In the genomic region with DNA sequence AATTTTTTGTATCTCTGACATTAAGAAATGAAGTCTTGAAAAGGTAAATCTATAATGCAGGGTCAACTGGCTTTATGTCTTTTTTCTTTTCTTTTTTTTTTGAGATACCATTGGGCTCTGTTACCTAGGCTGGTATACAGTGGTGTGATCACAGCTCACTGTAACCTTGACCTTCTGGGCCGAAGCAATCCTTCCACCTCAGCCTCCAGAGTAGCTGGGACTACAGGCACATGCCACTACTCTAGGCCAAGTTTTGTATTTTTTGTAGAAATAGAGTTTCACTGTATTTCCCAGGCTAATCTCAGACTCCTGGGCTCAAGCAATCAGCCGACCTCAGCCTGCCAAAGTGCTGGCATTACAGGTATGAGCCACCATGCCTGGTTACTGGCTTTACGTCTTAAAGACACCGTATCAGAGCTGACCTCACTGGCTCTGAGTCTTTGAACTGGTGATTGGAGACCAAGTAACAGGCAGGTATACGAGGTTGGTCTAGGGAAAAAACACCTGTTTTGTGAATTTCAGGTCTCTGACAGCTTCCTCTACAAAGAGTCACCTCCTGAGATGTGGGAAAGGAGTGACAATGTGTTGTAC, we compare ENCODE assay signal across 1 cellular context.
TF ChIP-seq lines count a peak whose summit lies in the region.

No MANE protein-coding gene starts in this region.

TF ChIP-seq in HepG2, 621 proteins besides CTCF, POLR2A, EP300 and RAD21 (continued from another document and continues in another):
- TF ChIP-seq, protein P1, sequence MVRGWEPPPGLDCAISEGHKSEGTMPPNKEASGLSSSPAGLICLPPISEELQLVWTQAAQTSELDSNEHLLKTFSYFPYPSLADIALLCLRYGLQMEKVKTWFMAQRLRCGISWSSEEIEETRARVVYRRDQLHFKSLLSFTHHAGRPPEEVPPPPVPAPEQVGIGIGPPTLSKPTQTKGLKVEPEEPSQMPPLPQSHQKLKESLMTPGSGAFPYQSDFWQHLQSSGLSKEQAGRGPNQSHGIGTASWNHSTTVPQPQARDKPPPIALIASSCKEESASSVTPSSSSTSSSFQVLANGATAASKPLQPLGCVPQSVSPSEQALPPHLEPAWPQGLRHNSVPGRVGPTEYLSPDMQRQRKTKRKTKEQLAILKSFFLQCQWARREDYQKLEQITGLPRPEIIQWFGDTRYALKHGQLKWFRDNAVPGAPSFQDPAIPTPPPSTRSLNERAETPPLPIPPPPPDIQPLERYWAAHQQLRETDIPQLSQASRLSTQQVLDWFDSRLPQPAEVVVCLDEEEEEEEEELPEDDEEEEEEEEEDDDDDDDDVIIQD (CRISPR knock-in tag; IDR thresholded peaks at IDR 0.05; ENCODE audit: low read depth): no peak
- TF ChIP-seq POGZ (CRISPR knock-in tag; IDR thresholded peaks at IDR 0.05) (0 out of 2 replicates have a peak, but pooled peaks have one; percentile 23), ZNF781 (CRISPR knock-in tag; IDR thresholded peaks at IDR 0.05; ENCODE audit: borderline replicate concordance, not compliant biosample characterization) (no peak), ZMYM3 (CRISPR knock-in tag; IDR thresholded peaks at IDR 0.05) (no peak), MIER3 (CRISPR knock-in tag; IDR thresholded peaks at IDR 0.05; ENCODE audit: borderline replicate concordance) (no peak; the same call in 1 of the 2 replicates), FOXJ3 (CRISPR knock-in tag; IDR thresholded peaks at IDR 0.05; ENCODE audit: borderline replicate concordance) (no peak), CHD4 (IDR thresholded peaks at IDR 0.05; ENCODE audit: borderline replicate concordance, low read length) (peak; percentile 81; the same call in 1 of the 2 replicates), RXRB (CRISPR knock-in tag; IDR thresholded peaks at IDR 0.05; ENCODE audit: borderline replicate concordance) (no peak), ZNF367 (CRISPR knock-in tag; IDR thresholded peaks at IDR 0.05; ENCODE audit: borderline replicate concordance) (no peak), ZNF510 (CRISPR knock-in tag; IDR thresholded peaks at IDR 0.05; ENCODE audit: low read depth) (no peak), SMC3 (IDR thresholded peaks at IDR 0.05; ENCODE audit: low read length) (no peak), ZBTB46 (CRISPR knock-in tag; IDR thresholded peaks at IDR 0.05; ENCODE audit: borderline replicate concordance) (no peak), ZNF503 (CRISPR knock-in tag; IDR thresholded peaks at IDR 0.05) (0 out of 2 replicates have a peak, but pooled peaks have one; percentile 1), NCOR1 (IDR thresholded peaks at IDR 0.05; ENCODE audit: borderline replicate concordance, low read length) (0 out of 2 replicates have a peak, but pooled peaks have one; percentile 4), ZNF280D (CRISPR knock-in tag; IDR thresholded peaks at IDR 0.05) (no peak), ATAD3A (CRISPR knock-in tag; IDR thresholded peaks at IDR 0.05) (no peak), SNAPC2 (CRISPR knock-in tag; IDR thresholded peaks at IDR 0.05) (no peak), MAZ (IDR thresholded peaks at IDR 0.05; ENCODE audit: borderline replicate concordance, low read depth, low read length) (no peak), MAZ (CRISPR knock-in tag; IDR thresholded peaks at IDR 0.05; ENCODE audit: low read depth) (peak; percentile 38; the same call in 1 of the 2 replicates), HOXA3 (CRISPR knock-in tag; IDR thresholded peaks at IDR 0.05) (peak; percentile 17; the same call in 1 of the 2 replicates), HDAC2 (CRISPR knock-in tag; IDR thresholded peaks at IDR 0.05) (no peak), ZNF382 (CRISPR knock-in tag; IDR thresholded peaks at IDR 0.05; ENCODE audit: borderline replicate concordance) (no peak), ZGPAT (CRISPR knock-in tag; IDR thresholded peaks at IDR 0.05) (no peak), ZNF770 (CRISPR knock-in tag; IDR thresholded peaks at IDR 0.05) (peak; percentile 84), TBX2 (CRISPR knock-in tag; IDR thresholded peaks at IDR 0.05; ENCODE audit: borderline replicate concordance) (0 out of 2 replicates have a peak, but pooled peaks have one; percentile 54), ATF6 (CRISPR knock-in tag; conservative IDR thresholded peaks at IDR 0.05) (no peak), ZFP1 (CRISPR knock-in tag; IDR thresholded peaks at IDR 0.05) (0 out of 2 replicates have a peak, but pooled peaks have one; percentile 6), ZSCAN30 (CRISPR knock-in tag; IDR thresholded peaks at IDR 0.05) (no peak), NR2F6 (IDR thresholded peaks at IDR 0.05) (peak; percentile 62), NR2F6 (CRISPR knock-in tag; IDR thresholded peaks at IDR 0.05) (peak; percentile 67), FOXC1 (CRISPR knock-in tag; IDR thresholded peaks at IDR 0.05; ENCODE audit: borderline replicate concordance) (no peak), CREM (IDR thresholded peaks at IDR 0.05) (peak; percentile 3; the same call in 1 of the 2 replicates), CREM (CRISPR knock-in tag; IDR thresholded peaks at IDR 0.05) (no peak), ZFP36 (IDR thresholded peaks at IDR 0.05; ENCODE audit: borderline replicate concordance, low read depth, low read length, partially characterized antibody) (no peak), KAT8 (CRISPR knock-in tag; IDR thresholded peaks at IDR 0.05) (0 out of 2 replicates have a peak, but pooled peaks have one; percentile 12)
- TF ChIP-seq, protein P2, sequence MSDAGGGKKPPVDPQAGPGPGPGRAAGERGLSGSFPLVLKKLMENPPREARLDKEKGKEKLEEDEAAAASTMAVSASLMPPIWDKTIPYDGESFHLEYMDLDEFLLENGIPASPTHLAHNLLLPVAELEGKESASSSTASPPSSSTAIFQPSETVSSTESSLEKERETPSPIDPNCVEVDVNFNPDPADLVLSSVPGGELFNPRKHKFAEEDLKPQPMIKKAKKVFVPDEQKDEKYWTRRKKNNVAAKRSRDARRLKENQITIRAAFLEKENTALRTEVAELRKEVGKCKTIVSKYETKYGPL (CRISPR knock-in tag; IDR thresholded peaks at IDR 0.05): no peak
- TF ChIP-seq, protein P3, sequence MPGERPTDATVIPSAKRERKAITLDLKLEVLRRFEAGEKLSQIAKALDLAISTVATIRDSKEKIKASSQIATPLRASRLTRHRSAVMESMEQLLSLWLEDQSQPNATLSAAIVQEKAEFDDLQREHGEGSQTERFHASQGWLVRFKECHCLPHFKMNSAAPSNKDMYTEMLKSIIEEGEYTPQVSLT (CRISPR knock-in tag; IDR thresholded peaks at IDR 0.05; ENCODE audit: borderline replicate concordance, low read depth): no peak
- TF ChIP-seq, protein P4, sequence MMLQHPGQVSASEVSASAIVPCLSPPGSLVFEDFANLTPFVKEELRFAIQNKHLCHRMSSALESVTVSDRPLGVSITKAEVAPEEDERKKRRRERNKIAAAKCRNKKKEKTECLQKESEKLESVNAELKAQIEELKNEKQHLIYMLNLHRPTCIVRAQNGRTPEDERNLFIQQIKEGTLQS (CRISPR knock-in tag; IDR thresholded peaks at IDR 0.05): no peak
- TF ChIP-seq, protein P5, sequence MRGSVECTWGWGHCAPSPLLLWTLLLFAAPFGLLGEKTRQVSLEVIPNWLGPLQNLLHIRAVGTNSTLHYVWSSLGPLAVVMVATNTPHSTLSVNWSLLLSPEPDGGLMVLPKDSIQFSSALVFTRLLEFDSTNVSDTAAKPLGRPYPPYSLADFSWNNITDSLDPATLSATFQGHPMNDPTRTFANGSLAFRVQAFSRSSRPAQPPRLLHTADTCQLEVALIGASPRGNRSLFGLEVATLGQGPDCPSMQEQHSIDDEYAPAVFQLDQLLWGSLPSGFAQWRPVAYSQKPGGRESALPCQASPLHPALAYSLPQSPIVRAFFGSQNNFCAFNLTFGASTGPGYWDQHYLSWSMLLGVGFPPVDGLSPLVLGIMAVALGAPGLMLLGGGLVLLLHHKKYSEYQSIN (CRISPR knock-in tag; IDR thresholded peaks at IDR 0.05; ENCODE audit: borderline replicate concordance): no peak
- TF ChIP-seq, protein P6, sequence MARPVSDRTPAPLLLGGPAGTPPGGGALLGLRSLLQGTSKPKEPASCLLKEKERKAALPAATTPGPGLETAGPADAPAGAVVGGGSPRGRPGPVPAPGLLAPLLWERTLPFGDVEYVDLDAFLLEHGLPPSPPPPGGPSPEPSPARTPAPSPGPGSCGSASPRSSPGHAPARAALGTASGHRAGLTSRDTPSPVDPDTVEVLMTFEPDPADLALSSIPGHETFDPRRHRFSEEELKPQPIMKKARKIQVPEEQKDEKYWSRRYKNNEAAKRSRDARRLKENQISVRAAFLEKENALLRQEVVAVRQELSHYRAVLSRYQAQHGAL (CRISPR knock-in tag; IDR thresholded peaks at IDR 0.05; ENCODE audit: not compliant biosample characterization): no peak
